In genomic region chr22:22579869-22580604, GRCh38 we compare ENCODE assay signal across 26 cellular contexts. TPM values are rescaled to one million over a fixed set of nuclear protein-coding genes. Genes with fewer than 3 reads are reported as not detected.
DNase-seq lines count a peak whose midpoint lies in the region; ATAC-seq, FAIRE-seq and TF ChIP-seq lines count a peak whose summit lies in the region.
"Had no signal": no experiment of that assay in that cellular context is flagged by ENCODE, and none has a peak within 500 bp of the region (broad histone marks: within the 10 kb centered on the region; RNA-seq: fewer than 3 reads in every experiment).

No MANE protein-coding gene starts in this region.

- H3K9ac ChIP-seq in BLaER1 (no peak overlapping the region), Karpas-422 (ENCODE audit: low read length) (no peak overlapping the region), K562 (ENCODE audit: insufficient read depth in 1 of 2, low read depth in 2 of 2, low read length in 2 of 2) (peak overlapping the region in 1 of 2 experiments; percentile 10; a peak in 1 of 4 replicates), neuronal stem cell (ENCODE audit: low read depth, low read length, poor library complexity) (no peak overlapping the region)

- H4K20me1 ChIP-seq in BLaER1, result no peaks in the 10 kb centered on the region
- H4K20me1 ChIP-seq in Karpas-422 (ENCODE audit: insufficient read depth, low read depth, low read length), result 0 out of 2 replicates have a peak, but pooled peaks cover 2% of the 10 kb centered on the region
- 0 out of 2 replicates have a peak, but pooled peaks cover 8% of the 10 kb centered on the region for H4K20me1 ChIP-seq in K562 (replicated peaks; ENCODE audit: control insufficient read depth, insufficient read depth, low read length)

- intact Hi-C loops in K562 (cut with micrococcal nuclease), result loop anchor here (5.0 kb wide), 1 partner anchor 373 kb away; no protein-coding TSS in a partner anchor

- H2AFZ ChIP-seq in Karpas-422 (ENCODE audit: low read length) (no peak overlapping the region), K562 (ENCODE audit: low read depth, low read length) (no peak overlapping the region), neuronal stem cell (ENCODE audit: low read length) (no peak overlapping the region)

- H2BK15ac ChIP-seq in neuronal stem cell (ENCODE audit: low read length), result no peak overlapping the region

- TF ChIP-seq POLR2A in K562 (conservative IDR thresholded peaks at IDR 0.05) (no peak), GM12891 (IDR thresholded peaks at IDR 0.05; ENCODE audit: low read depth, low read length) (no peak)

- in situ Hi-C loops in K562 (cut with MboI) (no loop called here), ACHN (cut with HindIII; ENCODE audit: low pct_ligation_motif_present, low pct_unique_long_range_greater_than_20kb, low sequenced_read_pairs) (no loop called here)

- H4K91ac ChIP-seq in neuronal stem cell (ENCODE audit: low read depth, low read length, poor library complexity), result no peak overlapping the region

- H3K27ac ChIP-seq in BLaER1 (peak overlapping the region; percentile 78), Karpas-422 (ENCODE audit: low read length) (no peak overlapping the region), K562 (ENCODE audit: extremely low read depth, low read depth, low read length) (no peak overlapping the region), neuronal stem cell (replicated peaks; ENCODE audit: low read length) (no peak overlapping the region)

- no peak overlapping the region for H2BK120ac ChIP-seq in neuronal stem cell (ENCODE audit: low read depth, low read length)

- CTCF ChIA-PET in K562 (lab: Yijun Ruan, JAX; ENCODE audit: low intra/inter-chr PET ratio), result interaction anchor here (0.6 to 2.1 kb wide), 2 partner anchors 116 to 1163 kb away, joined by 3 to 10 read pairs; no protein-coding TSS in a partner anchor

- H3K36me3 ChIP-seq in BLaER1 (no peaks in the 10 kb centered on the region), Karpas-422 (ENCODE audit: insufficient read depth, low read length) (no peaks in the 10 kb centered on the region), K562 (ENCODE audit: control insufficient read depth, insufficient read depth, low read length) (no peaks in the 10 kb centered on the region), neuronal stem cell (replicated peaks in 1 of 2; ENCODE audit: control insufficient read depth in 2 of 2, insufficient read depth in 2 of 2, low read length in 2 of 2) (no peaks in the 10 kb centered on the region)
- H3K36me3 ChIP-seq: BE2C had no signal

- TF ChIP-seq RAD21 in K562 (CRISPR knock-in tag; conservative IDR thresholded peaks at IDR 0.05 in 1 of 2, IDR thresholded peaks at IDR 0.05 in 1 of 2), result no peak

- H3K18ac ChIP-seq in neuronal stem cell (ENCODE audit: low read length), result no peak overlapping the region

- H3K9me1 ChIP-seq in K562 (ENCODE audit: control insufficient read depth, insufficient read depth, low read length), result no peaks in the 10 kb centered on the region

- 20% methylated on average over 7 of the region's 7 CpGs for WGBS in K562 (ENCODE audit: insufficient coverage, low coverage, missing lambda C conversion rate)
- no CpG with 5 or more reads among the region's 7 CpGs for WGBS in neuronal stem cell (ENCODE audit: extremely low coverage in 2 of 2, insufficient read length in 2 of 2, insufficient replicate concordance in 1 of 2), 2 donors

- FAIRE-seq in K562 (lab: Jason Lieb, UNC) (no peak), GM12891 (lab: Jason Lieb, UNC) (no peak)
- FAIRE-seq: A204.1, GM12878, GM19239 had no signal

- DNase-seq in Karpas-422, result no peak
- no peak for DNase-seq in K562 (ENCODE audit: extremely low read depth in 1 of 4, low spot score in 3 of 4)
- DNase-seq in neuronal stem cell (ENCODE audit: low spot score), result no peak
- DNase-seq in GM12891 (ENCODE audit: insufficient read length, low spot score), result no peak
- DNase-seq in ACHN, result no peak
- no peak for DNase-seq in retina
- DNase-seq: 8988T; AML-193; BE2C; C1 segment of cervical spinal cord; CD4-positive, alpha-beta memory T cell; CD4-positive, CD25-positive, alpha-beta regulatory T cell; CD8-positive, alpha-beta memory T cell; COR-L47; DMS 273 treated with DMSO at 0.1 percent for 48 hours; DMS79; DND-41; EL; GDM1 had no signal

- TF ChIP-seq EP300 in K562 (IDR thresholded peaks at IDR 0.05; ENCODE audit: low read length), result no peak

- no peak overlapping the region for H2BK5ac ChIP-seq in neuronal stem cell (ENCODE audit: low read length)

- no peaks in the 10 kb centered on the region for H3K9me2 ChIP-seq in Karpas-422 (replicated peaks; ENCODE audit: insufficient read depth, low read length)

- TF ChIP-seq CTCF in K562 (IDR thresholded peaks at IDR 0.05 in 2 of 3, conservative IDR thresholded peaks at IDR 0.05 in 1 of 3; ENCODE audit: insufficient read depth in 2 of 3, low read depth in 1 of 3, low read length in 3 of 3), result no peak

- H3K9me3 ChIP-seq in BLaER1 (no peaks in the 10 kb centered on the region), Karpas-422 (ENCODE audit: low read length) (no peaks in the 10 kb centered on the region), K562 (replicated peaks; ENCODE audit: control insufficient read depth, insufficient read depth, low read depth, low read length) (no peaks in the 10 kb centered on the region), neuronal stem cell (replicated peaks in 1 of 2; ENCODE audit: control insufficient read depth in 2 of 2, insufficient read depth in 1 of 2, low read depth in 1 of 2, low read length in 2 of 2) (no peaks in the 10 kb centered on the region)
- H3K9me3 ChIP-seq: BE2C had no signal

- ATAC-seq in K562 (no peak; the same call in 2 of the 3 replicates), HG03565 (IDR thresholded peaks at IDR 0.05; ENCODE audit: unreplicated experiment) (no peak)
- ATAC-seq: GM12878 had no signal

- BruUV-seq in K562 (replicated peaks; lab: Mats Ljungman, UMichigan), result no TSS peak

- H3K79me2 ChIP-seq in Karpas-422 (ENCODE audit: low read length), result no peaks in the 10 kb centered on the region
- H3K79me2 ChIP-seq in K562 (ENCODE audit: control insufficient read depth, insufficient read depth, low read length), result no peaks in the 10 kb centered on the region

- H3K4me2 ChIP-seq in BLaER1, result peak overlapping the region; percentile 79
- peak overlapping the region; percentile 45 for H3K4me2 ChIP-seq in Karpas-422 (ENCODE audit: low read depth, low read length, poor library complexity, severe bottlenecking)
- H3K4me2 ChIP-seq in K562 (ENCODE audit: insufficient read depth, low read length), result no peak overlapping the region
- H3K4me2 ChIP-seq in neuronal stem cell (ENCODE audit: insufficient read depth, low read length, poor library complexity, severe bottlenecking), result no peak overlapping the region

- H2BK12ac ChIP-seq in neuronal stem cell (ENCODE audit: low read length), result no peak overlapping the region

- peak overlapping the region; percentile 56 for H2AK5ac ChIP-seq in neuronal stem cell (ENCODE audit: low read depth, low read length)

- no peaks in the 10 kb centered on the region for H3K79me1 ChIP-seq in neuronal stem cell (ENCODE audit: low read depth, low read length)

- H3K4me1 ChIP-seq in BLaER1, result peaks cover 36% of the 10 kb centered on the region
- peaks cover 25% of the 10 kb centered on the region for H3K4me1 ChIP-seq in Karpas-422 (ENCODE audit: low read length)
- H3K4me1 ChIP-seq in K562 (replicated peaks in 1 of 2; ENCODE audit: control insufficient read depth in 2 of 2, insufficient read depth in 2 of 2, low read length in 2 of 2), result peaks cover 0 to 14% of the 10 kb centered on the region in 2 experiments; a peak in 3 of 5 replicates
- peaks cover 0 to 5% of the 10 kb centered on the region in 2 donors for H3K4me1 ChIP-seq in neuronal stem cell (ENCODE audit: control insufficient read depth in 2 of 2, insufficient read depth in 1 of 2, low read depth in 1 of 2, low read length in 2 of 2)

- no peak overlapping the region for H3K14ac ChIP-seq in neuronal stem cell (ENCODE audit: low read length)

- H3K23ac ChIP-seq in neuronal stem cell (ENCODE audit: low read depth, low read length, poor library complexity), result peak overlapping the region; percentile 65

- no peak overlapping the region for H4K8ac ChIP-seq in neuronal stem cell (ENCODE audit: low read depth, low read length)

- no peaks in the 10 kb centered on the region for H3K27me3 ChIP-seq in BLaER1
- H3K27me3 ChIP-seq in Karpas-422 (ENCODE audit: low read length), result no peaks in the 10 kb centered on the region
- peaks cover 37 to 47% of the 10 kb centered on the region in 2 experiments for H3K27me3 ChIP-seq in K562 (ENCODE audit: control insufficient read depth in 2 of 2, insufficient read depth in 2 of 2, low read length in 2 of 2)
- H3K27me3 ChIP-seq in neuronal stem cell (ENCODE audit: control insufficient read depth in 3 of 3, insufficient read depth in 3 of 3, low read depth in 1 of 3, low read length in 3 of 3), result peaks cover 0 to 10% (median 5%) of the 10 kb centered on the region in 3 experiments

- H3K4ac ChIP-seq in neuronal stem cell (ENCODE audit: low read length), result no peak overlapping the region

- POLR2A ChIA-PET in K562 (lab: Yijun Ruan, JAX), result interaction anchor here (0.7 to 4.6 kb wide), 10 partner anchors 9 to 131 kb away, joined by 3 to 74 read pairs (median 4); partner anchors contain the start of gene PRAME

- H3K4me3 ChIP-seq in BLaER1 (peak overlapping the region; percentile 19; the same call in 1 of the 2 replicates), Karpas-422 (ENCODE audit: low read length) (no peak overlapping the region), K562 (no peak overlapping the region), neuronal stem cell (ENCODE audit: low read length in 2 of 2) (no peak overlapping the region)
- H3K4me3 ChIP-seq: GM12878 had no signal

RNA-seq across cellular contexts. Expression of gene PRAME, which starts 21.0 kb away (rescaled TPM):
- 2.6 and 4.9 TPM in 2 replicates for total RNA-seq in Karpas-422 (2014; rRNA removed; shearing (Covaris generic); ENCODE audit: low replicate concordance)
- total RNA-seq in K562 (2011; cell fraction: chromatin; rRNA removed; ENCODE audit: low replicate concordance), result 1,035 and 1,246 TPM in 2 replicates
- 1,013 and 1,088 TPM in 2 replicates for total RNA-seq in K562 (2011; cell fraction: nucleolus; rRNA removed)
- total RNA-seq in K562 (2011; cell fraction: nucleoplasm; rRNA removed), result 943 and 1,014 TPM in 2 replicates
- total RNA-seq in K562 (2014; rRNA removed) (968 and 1,107 TPM in 2 replicates), K562 (2014; rRNA removed; fragmentation: Illumina TruSeq; extraction: Trizol) (993 and 1,024 TPM in 2 replicates), K562 (2015; rRNA removed; fragmentation: Illumina TruSeq; extraction: Trizol) (1,048 and 1,089 TPM in 2 replicates), K562 (2021) (1,138 and 1,201 TPM in 2 replicates)
- polyA plus RNA-seq in K562 (2011; rRNA removed) (2,141 and 2,474 TPM in 2 replicates), K562 (2014; fragmentation: Illumina TruSeq; extraction: Trizol) (1,536 and 1,589 TPM in 2 replicates), K562 (2014; fragmentation: Nextera tagmentation; extraction: Ambion mirVana) (1,000 to 10,000 TPM in 1 of 2 experiments, 100 to 1,000 TPM in 1; 662 to 1,142 TPM), K562 (2014; rRNA removed) (1,519 and 1,644 TPM in 2 replicates)
- 2,488 and 2,726 TPM in 2 replicates for polyA plus RNA-seq in K562 (2011; cell fraction: cytosol; rRNA removed)
- 3,679 and 4,057 TPM in 2 replicates for polyA plus RNA-seq in K562 (2011; cell fraction: nucleus; rRNA removed)
- 1,108 and 1,453 TPM in 2 replicates for polyA plus RNA-seq in K562 (2012)
- polyA minus RNA-seq in K562 (2011; rRNA and poly(A)+ RNA removed), result 1,022 and 1,144 TPM in 2 replicates
- polyA minus RNA-seq in K562 (2011; cell fraction: cytosol; rRNA and poly(A)+ RNA removed), result 512 and 653 TPM in 2 replicates
- 275 and 419 TPM in 2 replicates for polyA minus RNA-seq in K562 (2011; cell fraction: nucleus; rRNA and poly(A)+ RNA removed)
- 0.07 TPM for polyA plus RNA-seq in neuronal stem cell (2013, experiment 1 of 2)
- polyA plus RNA-seq in neuronal stem cell (2013, experiment 2 of 2), result 0.07 TPM
- 1.7 TPM for polyA plus RNA-seq in GM12891 (2012; ENCODE audit: low read depth, missing spikeins)
- total RNA-seq: CD4-positive, alpha-beta memory T cell; CD4-positive, CD25-positive, alpha-beta regulatory T cell; CD8-positive, alpha-beta memory T cell had no signal
- polyA plus RNA-seq: CD14-positive monocyte; CD4-positive, alpha-beta memory T cell; CD4-positive, CD25-positive, alpha-beta regulatory T cell; CD8-positive, alpha-beta memory T cell had no signal

RNA-seq across cellular contexts. Expression of gene ZNF280A, which starts 60.0 kb away (rescaled TPM):
- total RNA-seq in Karpas-422 (2014; rRNA removed; shearing (Covaris generic); ENCODE audit: low replicate concordance), result not detected in 2 replicates
- 19.9 and 41.5 TPM in 2 replicates for total RNA-seq in K562 (2011; cell fraction: chromatin; rRNA removed; ENCODE audit: low replicate concordance)
- total RNA-seq in K562 (2011; cell fraction: nucleolus; rRNA removed), result 18.2 and 19.2 TPM in 2 replicates
- total RNA-seq in K562 (2011; cell fraction: nucleoplasm; rRNA removed), result 14.1 and 20.2 TPM in 2 replicates
- total RNA-seq in K562 (2014; rRNA removed) (19.0 and 19.8 TPM in 2 replicates), K562 (2014; rRNA removed; fragmentation: Illumina TruSeq; extraction: Trizol) (36.3 and 37.4 TPM in 2 replicates), K562 (2015; rRNA removed; fragmentation: Illumina TruSeq; extraction: Trizol) (35.8 and 38.2 TPM in 2 replicates), K562 (2021) (23.4 and 24.4 TPM in 2 replicates)
- polyA plus RNA-seq in K562 (2011; rRNA removed) (20.8 and 23.4 TPM in 2 replicates), K562 (2014; fragmentation: Illumina TruSeq; extraction: Trizol) (33.4 and 40.8 TPM in 2 replicates), K562 (2014; fragmentation: Nextera tagmentation; extraction: Ambion mirVana) (10 to 100 TPM; 28.6 to 38.6 TPM), K562 (2014; rRNA removed) (21.8 and 23.6 TPM in 2 replicates)
- 5.9 and 10.8 TPM in 2 replicates for polyA plus RNA-seq in K562 (2011; cell fraction: cytosol; rRNA removed)
- 9.1 and 16.6 TPM in 2 replicates for polyA plus RNA-seq in K562 (2011; cell fraction: nucleus; rRNA removed)
- 18.8 and 30.8 TPM in 2 replicates for polyA plus RNA-seq in K562 (2012)
- 24.3 and 38.9 TPM in 2 replicates for polyA minus RNA-seq in K562 (2011; rRNA and poly(A)+ RNA removed)
- polyA minus RNA-seq in K562 (2011; cell fraction: cytosol; rRNA and poly(A)+ RNA removed), result 8.9 and 9.6 TPM in 2 replicates
- polyA minus RNA-seq in K562 (2011; cell fraction: nucleus; rRNA and poly(A)+ RNA removed), result 8.9 and 22.7 TPM in 2 replicates
- polyA plus RNA-seq in neuronal stem cell (2013, experiment 1 of 2), result 1.4 TPM
- polyA plus RNA-seq in neuronal stem cell (2013, experiment 2 of 2), result 1.8 TPM
- not detected for polyA plus RNA-seq in GM12891 (2012; ENCODE audit: low read depth, missing spikeins)
- total RNA-seq: A673; CD4-positive, alpha-beta memory T cell; CD4-positive, CD25-positive, alpha-beta regulatory T cell; CD8-positive, alpha-beta memory T cell had no signal
- polyA plus RNA-seq: CD14-positive monocyte; CD4-positive, alpha-beta memory T cell; CD4-positive, CD25-positive, alpha-beta regulatory T cell; CD8-positive, alpha-beta memory T cell had no signal

Comparison
In these comparisons a context has a peak if more than half of its experiments do, and no peak if none do; other contexts are left out.
1. H3K4me2 ChIP-seq: peak in BLaER1 (single experiment) and Karpas-422 (single experiment); none in K562 (single experiment) and neuronal stem cell (single experiment).
2. RNA of gene PRAME, which starts 21.0 kb away (total RNA-seq): 943 to 1,246 TPM in K562; 2.6 to 4.9 TPM in Karpas-422; every median in the first group is over 100 times any median in the second.
3. RNA of gene ZNF280A, which starts 60.0 kb away (total RNA-seq): 14.1 to 41.5 TPM in K562; not detected in Karpas-422; every median in the first group is over 10 times any median in the second.